ENCODE assay signal across 13 cellular contexts in genomic region chr9:5800969-5801738, GRCh38. TPM values are rescaled to one million over a fixed set of nuclear protein-coding genes. Genes with fewer than 3 reads are reported as not detected.
DNase-seq lines count a peak whose midpoint lies in the region; ATAC-seq, FAIRE-seq and TF ChIP-seq lines count a peak whose summit lies in the region.
"Had no signal": no experiment of that assay in that cellular context is flagged by ENCODE, and none has a peak within 500 bp of the region (broad histone marks: within the 10 kb centered on the region; RNA-seq: fewer than 3 reads in every experiment).

No MANE protein-coding gene starts in this region.

- TF ChIP-seq CTCF in choroid plexus epithelial cell (conservative IDR thresholded peaks at IDR 0.05; ENCODE audit: low read depth, low read length) (no peak), omental fat pad (IDR thresholded peaks at IDR 0.05) (no peak)

- FAIRE-seq in GM12891 (lab: Jason Lieb, UNC): no peak

- peak in 2 of 3 experiments; percentile 51 for DNase-seq in NCI-H1417 (lab: John Stamatoyannopoulos, UW)
- no peak for DNase-seq in NCI-H1417 treated with DMSO at 0.1 percent for 48 hours (lab: John Stamatoyannopoulos, UW)
- DNase-seq in NCI-H510A (lab: John Stamatoyannopoulos, UW): peak; percentile 2
- peak; percentile 51 for DNase-seq in choroid plexus epithelial cell (ENCODE audit: low read depth)
- no peak for DNase-seq in omental fat pad (ENCODE audit: low spot score)
- no peak for DNase-seq in stimulated activated CD4-positive, alpha-beta T cell treated with anti-CD3 and anti-CD28 coated beads, Interleukin-4, amount 100 ng/mL, for 1 hour
- DNase-seq in GM12891 (ENCODE audit: insufficient read length, low spot score): no peak
- DNase-seq: central memory CD4-positive, alpha-beta T cell; NCI-H187 treated with DMSO at 0.1 percent for 48 hours; occipital lobe; WERI-Rb-1 had no signal

- no peak overlapping the region for H3K4me3 ChIP-seq in choroid plexus epithelial cell (ENCODE audit: low read depth, low read length)

- ATAC-seq in omental fat pad (ENCODE audit: low FRiP score): peak; percentile 75
- ATAC-seq in GM19035 (IDR thresholded peaks at IDR 0.05; ENCODE audit: unreplicated experiment): no peak
- ATAC-seq: Right ventricle myocardium inferior had no signal

- TF ChIP-seq POLR2A in GM12891 (IDR thresholded peaks at IDR 0.05; ENCODE audit: low read depth, low read length): no peak

TF ChIP-seq in GM12891, 5 proteins besides CTCF, POLR2A, EP300 and RAD21:
- no peak for TF ChIP-seq PAX5 (IDR thresholded peaks at IDR 0.05; ENCODE audit: insufficient read depth, low read length, severe bottlenecking)
- TF ChIP-seq POU2F2 (IDR thresholded peaks at IDR 0.05; ENCODE audit: low read depth, low read length): no peak
- no peak for TF ChIP-seq POLR2AphosphoS5 (IDR thresholded peaks at IDR 0.05; ENCODE audit: low read depth, low read length)
- TF ChIP-seq SPI1 (IDR thresholded peaks at IDR 0.05; ENCODE audit: low read depth, low read length): no peak
- no peak for TF ChIP-seq TAF1 (IDR thresholded peaks at IDR 0.05; ENCODE audit: low read depth, low read length)

RNA-seq across cellular contexts. Expression of gene ERMP1, which starts 31.8 kb away (rescaled TPM):
- 10 to 100 TPM; 10.7 to 18.9 (median 15.0) TPM for total RNA-seq in omental fat pad
- 8.1 TPM for polyA plus RNA-seq in GM12891 (2012; ENCODE audit: low read depth, missing spikeins)

Comparison
In these comparisons a context has a peak if more than half of its experiments do, and no peak if none do; other contexts are left out.
1. DNase-seq: peak in NCI-H1417 (2 of 3), NCI-H510A (single experiment) and choroid plexus epithelial cell (single experiment); none in NCI-H1417 treated with DMSO at 0.1 percent for 48 hours (single experiment), omental fat pad (single experiment), stimulated activated CD4-positive, alpha-beta T cell treated with anti-CD3 and anti-CD28 coated beads, Interleukin-4, amount 100 ng/mL, for 1 hour (single experiment) and GM12891 (single experiment).